In genomic region chr12:51678086-51678724, GRCh38 we compare ENCODE assay signal across 8 cellular contexts.
DNase-seq lines count a peak whose midpoint lies in the region; ATAC-seq and TF ChIP-seq lines count a peak whose summit lies in the region.

No MANE protein-coding gene starts in this region.

- H3K27me3 Mint-ChIP-seq in activated CD4-positive, alpha-beta T cell treated with anti-CD3 and anti-CD28 coated beads for 36 hours = peaks cover 8% of the 10 kb centered on the region
- peaks cover 1% of the 10 kb centered on the region for H3K27me3 Mint-ChIP-seq in endothelial cell (ENCODE audit: unreplicated experiment)

- peak; percentile 75 for TF ChIP-seq CTCF in SK-N-SH (IDR thresholded peaks at IDR 0.05)
- TF ChIP-seq CTCF in endothelial cell (IDR thresholded peaks at IDR 0.05; ENCODE audit: unreplicated experiment) = peak; percentile 70

- H3K4me3 Mint-ChIP-seq in activated CD4-positive, alpha-beta T cell treated with anti-CD3 and anti-CD28 coated beads for 36 hours = no peak overlapping the region
- H3K4me3 Mint-ChIP-seq in endothelial cell (ENCODE audit: unreplicated experiment) = no peak overlapping the region

- ATAC-seq in activated CD4-positive, alpha-beta T cell treated with anti-CD3 and anti-CD28 coated beads for 36 hours = peak; percentile 61
- no peak for ATAC-seq in HG03196 (IDR thresholded peaks at IDR 0.05; ENCODE audit: unreplicated experiment)

- peaks cover 23% of the 10 kb centered on the region for H3K79me2 ChIP-seq in SK-N-SH (ENCODE audit: insufficient read depth)

- H3K9ac ChIP-seq in SK-N-SH = no peak overlapping the region

- peaks cover 6 to 8% of the 10 kb centered on the region in 2 experiments; a peak in 3 of 4 replicates for H3K4me1 ChIP-seq in SK-N-SH (ENCODE audit: control insufficient read depth in 1 of 2, insufficient read depth in 2 of 2, low read depth in 1 of 2, low read length in 1 of 2)

- TF ChIP-seq RAD21 in SK-N-SH (IDR thresholded peaks at IDR 0.05; ENCODE audit: low read length) = peak; percentile 74

- CTCF ChIA-PET in activated CD4-positive, alpha-beta T cell treated with anti-CD3 and anti-CD28 coated beads for 36 hours (lab: Charles Lee) = interaction anchor here (1.7 to 1.9 kb wide), 2 partner anchors 15 to 257 kb away, joined by 5 to 7 read pairs; no protein-coding TSS in a partner anchor
- CTCF ChIA-PET in SK-N-SH (lab: Yijun Ruan, JAX) = interaction anchor here (0.6 to 1.8 kb wide), 7 partner anchors 10 to 447 kb away, joined by 3 to 7 read pairs (median 5); no protein-coding TSS in a partner anchor

- H3K4me3 ChIP-seq in MG63 (no peak overlapping the region), SK-N-SH (ENCODE audit: low read depth in 2 of 2, low read length in 1 of 2) (no peak overlapping the region)

- H3K36me3 Mint-ChIP-seq in activated CD4-positive, alpha-beta T cell treated with anti-CD3 and anti-CD28 coated beads for 36 hours (ENCODE audit: low read depth) = no peaks in the 10 kb centered on the region
- H3K36me3 Mint-ChIP-seq in endothelial cell (ENCODE audit: low read depth, unreplicated experiment) = no peaks in the 10 kb centered on the region

- no peak overlapping the region; a peak in 1 of 4 replicates for H3K27ac ChIP-seq in SK-N-SH (ENCODE audit: low read depth in 2 of 2, low read length in 1 of 2)

- WGBS in SK-N-SH (ENCODE audit: low lambda C conversion rate) = 67% methylated on average over 5 of the region's 5 CpGs

- H3K9me3 ChIP-seq in MG63 (no peaks in the 10 kb centered on the region), SK-N-SH (no peaks in the 10 kb centered on the region)

- TF ChIP-seq EP300 in SK-N-SH (IDR thresholded peaks at IDR 0.05; ENCODE audit: borderline replicate concordance in 1 of 2, low read depth in 1 of 2, low read length in 1 of 2) = no peak

- H3K36me3 ChIP-seq in MG63 (no peaks in the 10 kb centered on the region), SK-N-SH (replicated peaks in 1 of 2; ENCODE audit: control insufficient read depth in 1 of 2, insufficient read depth in 2 of 2, low read length in 1 of 2) (no peaks in the 10 kb centered on the region)

- H3K4me1 Mint-ChIP-seq in activated CD4-positive, alpha-beta T cell treated with anti-CD3 and anti-CD28 coated beads for 36 hours = peaks cover 4% of the 10 kb centered on the region
- H3K4me1 Mint-ChIP-seq in endothelial cell (ENCODE audit: unreplicated experiment) = no peaks in the 10 kb centered on the region

- peak; percentile 38 for DNase-seq in activated CD4-positive, alpha-beta T cell treated with anti-CD3 and anti-CD28 coated beads for 36 hours
- DNase-seq in activated CD4-positive, alpha-beta T cell treated with anti-CD3 and anti-CD28 coated beads for 1 hour = no peak
- DNase-seq in MG63 (peak; percentile 12), SK-N-SH (peak; percentile 62), endothelial cell (ENCODE audit: low spot score) (peak; percentile 37), myocyte (ENCODE audit: low read depth) (peak; percentile 78), ecto neural progenitor cell (ENCODE audit: low spot score) (no peak)

- H3K27me3 ChIP-seq in MG63 (no peaks in the 10 kb centered on the region), SK-N-SH (ENCODE audit: insufficient read depth) (no peaks in the 10 kb centered on the region)

- H4K20me1 ChIP-seq in SK-N-SH (ENCODE audit: insufficient read depth) = 0 out of 2 replicates have a peak, but pooled peaks cover 3% of the 10 kb centered on the region

- H3K9me3 Mint-ChIP-seq in activated CD4-positive, alpha-beta T cell treated with anti-CD3 and anti-CD28 coated beads for 36 hours (ENCODE audit: low read depth) = no peaks in the 10 kb centered on the region
- H3K9me3 Mint-ChIP-seq in endothelial cell (ENCODE audit: unreplicated experiment) = no peaks in the 10 kb centered on the region

- no peak overlapping the region for H3K4me2 ChIP-seq in SK-N-SH

- H3K27ac Mint-ChIP-seq in activated CD4-positive, alpha-beta T cell treated with anti-CD3 and anti-CD28 coated beads for 36 hours = no peak overlapping the region
- H3K27ac Mint-ChIP-seq in endothelial cell (ENCODE audit: unreplicated experiment) = no peak overlapping the region

- H2AFZ ChIP-seq in SK-N-SH (ENCODE audit: low read depth) = no peak overlapping the region

- POLR2A ChIA-PET in activated CD4-positive, alpha-beta T cell treated with anti-CD3 and anti-CD28 coated beads for 36 hours (lab: Charles Lee) = no interaction called here
- POLR2A ChIA-PET in SK-N-SH (lab: Yijun Ruan, JAX) = no interaction called here

- H3F3A ChIP-seq in SK-N-SH (replicated peaks; ENCODE audit: insufficient read depth) = peaks cover 3% of the 10 kb centered on the region

- intact Hi-C loops in activated CD4-positive, alpha-beta T cell treated with anti-CD3 and anti-CD28 coated beads for 36 hours (cut with DNase I, micrococcal nuclease) = loop anchor here (1.0 to 5.0 kb wide), 2 partner anchors 256 to 257 kb away; partner anchors contain the start of gene SLC4A8 (in 1 of the 2)

- no peaks in the 10 kb centered on the region for H3K9me2 ChIP-seq in SK-N-SH

TF ChIP-seq in SK-N-SH, 30 proteins besides CTCF, POLR2A, EP300 and RAD21:
- peak; percentile 72 for TF ChIP-seq SMC3 (IDR thresholded peaks at IDR 0.05; ENCODE audit: low read depth, low read length)
- no peak for TF ChIP-seq RCOR1 (IDR thresholded peaks at IDR 0.05; ENCODE audit: low read length)

Comparison
In these comparisons a context has a peak if more than half of its experiments do, and no peak if none do; other contexts are left out.
1. DNase-seq: peak in activated CD4-positive, alpha-beta T cell treated with anti-CD3 and anti-CD28 coated beads for 36 hours (single experiment), MG63 (single experiment), SK-N-SH (single experiment), endothelial cell (single experiment) and myocyte (single experiment); none in activated CD4-positive, alpha-beta T cell treated with anti-CD3 and anti-CD28 coated beads for 1 hour (single experiment) and ecto neural progenitor cell (single experiment).